In genomic region chr11:134637091-134638015, GRCh38 we compare ENCODE assay signal across 22 cellular contexts.
DNase-seq lines count a peak whose midpoint lies in the region; ATAC-seq and TF ChIP-seq lines count a peak whose summit lies in the region.
"Had no signal": no experiment of that assay in that cellular context is flagged by ENCODE, and none has a peak within 500 bp of the region (broad histone marks: within the 10 kb centered on the region; RNA-seq: fewer than 3 reads in every experiment).

No MANE protein-coding gene starts in this region.

- H3K27ac ChIP-seq in colonic mucosa (no peak overlapping the region), GM23338 (ENCODE audit: low read depth) (no peak overlapping the region)
- H3K27ac ChIP-seq: 22Rv1, C4-2B, GM23248, RWPE1 had no signal

- TF ChIP-seq CTCF in colonic mucosa (IDR thresholded peaks at IDR 0.05) (no peak), GM23338 (conservative IDR thresholded peaks at IDR 0.05; ENCODE audit: low read depth in 2 of 2) (no peak)

- H3K9ac ChIP-seq in colonic mucosa (ENCODE audit: low read depth in 2 of 2, low read length in 2 of 2), result no peak overlapping the region
- H3K9ac ChIP-seq: GM23248 had no signal

- no peak overlapping the region for H3K4me3 Mint-ChIP-seq in GM23338

- H3K4me3 ChIP-seq in Jurkat, Clone E6-1 (ENCODE audit: low read length), result no peak overlapping the region
- H3K4me3 ChIP-seq in colonic mucosa, result no peak overlapping the region
- no peak overlapping the region for H3K4me3 ChIP-seq in GM23338
- H3K4me3 ChIP-seq: GM23248 had no signal

- peaks cover 23% of the 10 kb centered on the region for H3K27me3 Mint-ChIP-seq in GM23338 (ENCODE audit: insufficient read depth, low read depth, poor library complexity)

- no peaks in the 10 kb centered on the region for H3K79me2 ChIP-seq in GM23338 (replicated peaks; ENCODE audit: insufficient read depth)

- DNase-seq in DMS 273 (lab: John Stamatoyannopoulos, UW; ENCODE audit: unreplicated experiment) (peak; percentile 26), DMS 273 treated with DMSO at 0.1 percent for 48 hours (lab: John Stamatoyannopoulos, UW) (no peak), colonic mucosa (peak; percentile 4), mesenteric fat pad (ENCODE audit: low spot score) (peak; percentile 78), MV-4-11 (lab: John Stamatoyannopoulos, UW) (no peak), GM23338 (ENCODE audit: low spot score) (no peak)
- DNase-seq in Jurkat, Clone E6-1 (ENCODE audit: low read depth, low spot score), result peak; percentile 61
- DNase-seq: AML-193, DMS79 treated with DMSO at 0.1 percent for 48 hours, GM23248, KG1, NCI-H1048, NCI-H1436 treated with DMSO at 0.1 percent for 48 hours, NCI-H2029, NCI-H510A, NCI-H82, PC-3 had no signal

- H3K9me3 Mint-ChIP-seq in GM23338, result no peaks in the 10 kb centered on the region

- ATAC-seq in GM23338 (no peak), HG02885 (IDR thresholded peaks at IDR 0.05; ENCODE audit: poor library complexity, unreplicated experiment) (no peak)
- ATAC-seq: HCT116, PC-3 had no signal

- H3K27ac Mint-ChIP-seq in GM23338, result no peak overlapping the region

- H3K36me3 ChIP-seq in colonic mucosa (no peaks in the 10 kb centered on the region), GM23338 (ENCODE audit: insufficient read depth) (no peaks in the 10 kb centered on the region)

- intact Hi-C loops in colonic mucosa (cut with DNase I), result no loop called here

- H3K4me1 ChIP-seq in colonic mucosa (no peaks in the 10 kb centered on the region), GM23338 (ENCODE audit: insufficient read depth) (no peaks in the 10 kb centered on the region)

- no peaks in the 10 kb centered on the region for H3F3A ChIP-seq in GM23338 (replicated peaks; ENCODE audit: low read depth)

- no peaks in the 10 kb centered on the region for H3K9me2 ChIP-seq in GM23338 (ENCODE audit: insufficient read depth)

- no peaks in the 10 kb centered on the region for H3K9me3 ChIP-seq in colonic mucosa

- H3K36me3 Mint-ChIP-seq in GM23338 (ENCODE audit: low read depth), result no peaks in the 10 kb centered on the region

- no peaks in the 10 kb centered on the region for H4K20me1 ChIP-seq in GM23338 (replicated peaks; ENCODE audit: insufficient read depth)

- H3K27me3 ChIP-seq in colonic mucosa, result no peaks in the 10 kb centered on the region
- H3K27me3 ChIP-seq in GM23338 (ENCODE audit: insufficient read depth), result no peaks in the 10 kb centered on the region

- peaks cover 13% of the 10 kb centered on the region for H3K4me1 Mint-ChIP-seq in GM23338

- no peak overlapping the region for H3K4me2 ChIP-seq in GM23338

- H2AFZ ChIP-seq in GM23338, result no peak overlapping the region
- H2AFZ ChIP-seq: GM23248 had no signal

TF ChIP-seq in GM23338, 12 proteins besides CTCF, POLR2A, EP300 and RAD21 (continues in another document):
- TF ChIP-seq ZNF331 (CRISPR knock-in tag; IDR thresholded peaks at IDR 0.05; ENCODE audit: low read depth), result no peak
- TF ChIP-seq POLR2AphosphoS5 (IDR thresholded peaks at IDR 0.05; ENCODE audit: low read depth), result no peak
- TF ChIP-seq NANOG (IDR thresholded peaks at IDR 0.05; ENCODE audit: borderline replicate concordance), result no peak
- no peak for TF ChIP-seq CREB1 (CRISPR knock-in tag; IDR thresholded peaks at IDR 0.05; ENCODE audit: low read depth)
- no peak for TF ChIP-seq EZH2phosphoT487 (IDR thresholded peaks at IDR 0.05; ENCODE audit: unreplicated experiment)
- no peak for TF ChIP-seq JUNB (IDR thresholded peaks at IDR 0.05; ENCODE audit: unreplicated experiment)
- TF ChIP-seq ZNF462 (CRISPR knock-in tag; IDR thresholded peaks at IDR 0.05), result no peak
- TF ChIP-seq EZH2 (IDR thresholded peaks at IDR 0.05; ENCODE audit: low read depth, unreplicated experiment), result no peak
- no peak for TF ChIP-seq ZNF114 (CRISPR knock-in tag; IDR thresholded peaks at IDR 0.05)
- no peak for TF ChIP-seq REST (IDR thresholded peaks at IDR 0.05; ENCODE audit: unreplicated experiment)

Comparison
In these comparisons a context has a peak if more than half of its experiments do, and no peak if none do; other contexts are left out.
1. DNase-seq: peak in DMS 273 (single experiment), Jurkat, Clone E6-1 (single experiment), colonic mucosa (single experiment) and mesenteric fat pad (single experiment); none in DMS 273 treated with DMSO at 0.1 percent for 48 hours (single experiment), MV-4-11 (single experiment) and GM23338 (single experiment).